ENCODE assay signal across 3 cellular contexts in the genomic region with DNA sequence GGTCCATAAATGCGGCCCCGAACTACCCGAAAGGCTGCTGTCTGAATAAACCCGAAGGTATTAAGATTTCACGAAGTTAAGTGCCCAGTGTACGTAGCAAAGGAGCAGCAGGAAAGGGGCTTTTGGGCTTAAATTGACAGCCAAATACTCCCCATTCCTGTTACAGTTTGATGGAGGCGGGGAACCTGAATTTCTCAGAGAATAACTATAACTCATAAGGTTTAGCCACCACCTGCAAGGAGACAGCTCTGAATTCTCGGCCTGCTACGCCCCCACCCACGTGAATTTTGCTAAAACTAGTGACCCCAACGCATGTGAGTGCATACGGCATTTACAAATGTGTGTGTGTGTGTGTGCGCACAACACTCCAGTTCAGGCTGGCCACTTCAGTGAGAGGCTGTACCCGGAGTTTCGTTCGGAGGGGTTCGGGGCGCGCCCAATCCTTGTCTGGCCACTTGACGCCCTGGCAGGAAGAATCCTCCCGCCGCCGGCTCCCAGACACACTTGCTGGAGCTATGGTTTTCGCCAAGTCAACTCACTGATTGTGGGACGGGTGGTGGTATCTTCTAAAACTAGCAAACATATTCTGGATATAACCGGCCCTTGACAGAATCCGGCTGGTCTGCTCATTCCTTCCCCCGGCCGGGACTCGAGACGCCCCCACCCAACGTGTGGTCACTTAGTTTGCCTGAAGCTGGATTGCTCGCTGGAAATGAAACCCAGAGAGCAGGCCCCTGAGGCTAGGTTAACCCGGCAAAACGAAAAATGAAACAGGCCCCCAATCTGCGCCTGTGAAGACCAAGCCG.
TF ChIP-seq lines count a peak whose summit lies in the region.

No MANE protein-coding gene starts in this region.

TF ChIP-seq in IMR-90, 13 proteins besides CTCF, POLR2A, EP300 and RAD21:
- TF ChIP-seq CHD1 (IDR thresholded peaks at IDR 0.05; ENCODE audit: low read depth, low read length) (no peak), NFE2L2 (IDR thresholded peaks at IDR 0.05; ENCODE audit: low read depth, low read length) (no peak), MXI1 (IDR thresholded peaks at IDR 0.05; ENCODE audit: borderline replicate concordance, low read depth, low read length) (no peak), FOS (IDR thresholded peaks at IDR 0.05; ENCODE audit: low read depth, low read length) (no peak), RCOR1 (IDR thresholded peaks at IDR 0.05; ENCODE audit: insufficient replicate concordance, low read length) (no peak)
- TF ChIP-seq, protein P1, sequence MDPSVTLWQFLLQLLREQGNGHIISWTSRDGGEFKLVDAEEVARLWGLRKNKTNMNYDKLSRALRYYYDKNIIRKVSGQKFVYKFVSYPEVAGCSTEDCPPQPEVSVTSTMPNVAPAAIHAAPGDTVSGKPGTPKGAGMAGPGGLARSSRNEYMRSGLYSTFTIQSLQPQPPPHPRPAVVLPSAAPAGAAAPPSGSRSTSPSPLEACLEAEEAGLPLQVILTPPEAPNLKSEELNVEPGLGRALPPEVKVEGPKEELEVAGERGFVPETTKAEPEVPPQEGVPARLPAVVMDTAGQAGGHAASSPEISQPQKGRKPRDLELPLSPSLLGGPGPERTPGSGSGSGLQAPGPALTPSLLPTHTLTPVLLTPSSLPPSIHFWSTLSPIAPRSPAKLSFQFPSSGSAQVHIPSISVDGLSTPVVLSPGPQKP (IDR thresholded peaks at IDR 0.05; ENCODE audit: borderline replicate concordance, low read depth, low read length) = no peak

TF ChIP-seq in H1, 55 proteins besides CTCF, POLR2A, EP300 and RAD21 (continues in another document):
- TF ChIP-seq CREB1 (IDR thresholded peaks at IDR 0.05) (no peak), POLR2AphosphoS5 (IDR thresholded peaks at IDR 0.05; ENCODE audit: low read depth, low read length) (no peak), TAF7 (optimal IDR thresholded peaks at IDR 0.05; ENCODE audit: borderline replicate concordance, low read depth, low read length) (no peak), RFX5 (IDR thresholded peaks at IDR 0.05; ENCODE audit: borderline replicate concordance, low read depth, low read length) (no peak), SP4 (IDR thresholded peaks at IDR 0.05; ENCODE audit: low read length) (no peak), YY1 (IDR thresholded peaks at IDR 0.05; ENCODE audit: low read depth, low read length) (no peak), ZNF274 (IDR thresholded peaks at IDR 0.05; ENCODE audit: borderline replicate concordance, extremely low read depth, low read length) (no peak), EZH2 (IDR thresholded peaks at IDR 0.05; ENCODE audit: low read depth, low read length, severe bottlenecking) (no peak), SIRT6 (IDR thresholded peaks at IDR 0.05; ENCODE audit: low read length) (no peak), SUZ12 (IDR thresholded peaks at IDR 0.05; ENCODE audit: low read length) (no peak), CHD1 (IDR thresholded peaks at IDR 0.05; ENCODE audit: low read depth, low read length) (no peak), GTF2F1 (IDR thresholded peaks at IDR 0.05; ENCODE audit: borderline replicate concordance, low read depth, low read length) (no peak)
- TF ChIP-seq, protein P2, sequence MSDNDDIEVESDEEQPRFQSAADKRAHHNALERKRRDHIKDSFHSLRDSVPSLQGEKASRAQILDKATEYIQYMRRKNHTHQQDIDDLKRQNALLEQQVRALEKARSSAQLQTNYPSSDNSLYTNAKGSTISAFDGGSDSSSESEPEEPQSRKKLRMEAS (IDR thresholded peaks at IDR 0.05) = no peak
- TF ChIP-seq, protein P3, sequence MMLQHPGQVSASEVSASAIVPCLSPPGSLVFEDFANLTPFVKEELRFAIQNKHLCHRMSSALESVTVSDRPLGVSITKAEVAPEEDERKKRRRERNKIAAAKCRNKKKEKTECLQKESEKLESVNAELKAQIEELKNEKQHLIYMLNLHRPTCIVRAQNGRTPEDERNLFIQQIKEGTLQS (IDR thresholded peaks at IDR 0.05; ENCODE audit: insufficient read depth, low read depth, low read length) = no peak

TF ChIP-seq in neural cell, 6 proteins besides CTCF, POLR2A, EP300 and RAD21:
- TF ChIP-seq EZH2 (IDR thresholded peaks at IDR 0.05; ENCODE audit: borderline replicate concordance, insufficient read depth, low read length, poor library complexity, severe bottlenecking) (peak; percentile 33), POLR2AphosphoS5 (IDR thresholded peaks at IDR 0.05) (peak; percentile 77), TAF1 (IDR thresholded peaks at IDR 0.05; ENCODE audit: low read depth) (no peak)
TF ChIP-seq in neural cell: peak in this region for 2.
